ENCODE assay signal across 8 cellular contexts in the genomic region with DNA sequence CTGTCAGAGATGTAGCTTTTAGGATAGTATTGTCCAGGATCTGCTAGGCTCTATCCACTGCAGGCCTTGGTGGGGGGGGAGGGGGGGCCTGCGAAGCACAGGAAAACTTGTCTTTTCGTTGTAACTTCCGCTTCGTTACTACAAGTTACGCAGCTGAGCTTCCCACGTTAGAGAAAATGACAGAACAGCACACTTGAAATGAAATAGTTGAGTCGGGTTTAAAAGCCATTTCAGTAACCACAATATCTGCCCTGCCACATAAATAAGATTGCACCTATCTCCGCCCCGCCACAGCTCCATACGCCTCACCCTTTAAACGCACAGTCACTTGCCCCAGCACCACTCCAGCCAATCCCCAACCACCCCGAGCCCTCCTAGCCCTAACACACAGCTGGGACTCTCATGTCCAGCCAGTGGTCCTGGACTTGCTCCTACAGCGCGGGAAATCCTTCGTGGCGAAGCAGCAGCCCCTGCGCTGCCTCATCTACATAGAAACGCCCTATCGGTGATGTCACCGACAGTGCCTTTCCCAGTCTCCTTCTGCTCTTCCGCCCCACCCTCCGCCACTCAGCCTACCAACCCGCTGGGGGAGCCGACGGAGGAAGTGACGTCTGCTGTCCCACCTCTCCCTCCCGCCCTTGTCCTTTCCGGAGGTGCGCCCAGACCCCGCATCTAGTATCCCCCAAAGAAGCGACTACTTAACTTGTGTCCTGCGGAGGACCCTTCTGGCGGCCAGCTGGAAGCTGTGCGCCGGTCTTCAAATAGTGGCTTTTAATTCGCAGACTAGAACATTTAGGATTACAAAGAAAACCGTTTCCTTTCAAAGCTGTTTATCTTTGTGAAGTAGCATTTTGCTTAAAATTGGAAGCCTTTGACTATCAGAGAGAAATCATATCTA. TPM values are rescaled to one million over a fixed set of nuclear protein-coding genes. Genes with fewer than 3 reads are reported as not detected.
DNase-seq lines count a peak whose midpoint lies in the region; ATAC-seq, FAIRE-seq and TF ChIP-seq lines count a peak whose summit lies in the region.
"Not testable (repeated sequence)": the region's sequence is repeated elsewhere in the genome, so short reads cannot be mapped to it uniquely, and the experiment has no call there.

No MANE protein-coding gene starts in this region.

- not testable (repeated sequence) for TF ChIP-seq RAD21 in HepG2 (CRISPR knock-in tag; IDR thresholded peaks at IDR 0.05)

- H3K4me3 ChIP-seq in BE2C (ENCODE audit: low read depth, low read length), result peak overlapping the region; percentile 49
- H3K4me3 ChIP-seq in HepG2 (replicated peaks in 1 of 3; ENCODE audit: insufficient read depth in 1 of 3, low read depth in 2 of 3, low read length in 3 of 3), result not testable (repeated sequence)

- not testable (repeated sequence) for H3K36me3 Mint-ChIP-seq in activated CD8-positive, alpha-beta memory T cell treated with anti-CD3 and anti-CD28 coated beads, Interleukin-2, amount 10 ng/mL, durations not matched to agents 7 days and 5 days

- not testable (repeated sequence) for TF ChIP-seq CTCF in BE2C (IDR thresholded peaks at IDR 0.05; ENCODE audit: low read depth, low read length); HepG2 (CRISPR knock-in tag; IDR thresholded peaks at IDR 0.05)

- H3K36me3 ChIP-seq in BE2C; HepG2 (replicated peaks in 1 of 2; ENCODE audit: control insufficient read depth in 1 of 2, insufficient read depth in 2 of 2, low read length in 2 of 2): not testable (repeated sequence)

- H3K27ac Mint-ChIP-seq in activated CD8-positive, alpha-beta memory T cell treated with anti-CD3 and anti-CD28 coated beads, Interleukin-2, amount 10 ng/mL, durations not matched to agents 7 days and 5 days, result peak overlapping the region; percentile 99

- H3K27me3 ChIP-seq in BE2C; HepG2 (ENCODE audit: control insufficient read depth in 1 of 2, insufficient read depth in 2 of 2, low read length in 2 of 2): not testable (repeated sequence)

- H3K79me2 ChIP-seq in HepG2 (ENCODE audit: insufficient read depth, low read length), result not testable (repeated sequence)

- BruUV-seq in HepG2 (replicated peaks; lab: Mats Ljungman, UMichigan), result not testable (repeated sequence)

- H3K4me1 Mint-ChIP-seq in activated CD8-positive, alpha-beta memory T cell treated with anti-CD3 and anti-CD28 coated beads, Interleukin-2, amount 10 ng/mL, durations not matched to agents 7 days and 5 days, result peaks cover 26% of the 10 kb centered on the region

- H3K4me1 ChIP-seq in BE2C, result not testable (repeated sequence)
- H3K4me1 ChIP-seq in HepG2 (ENCODE audit: insufficient read depth, low read length), result peaks cover 18% of the 10 kb centered on the region

- FAIRE-seq in HepG2 (lab: Jason Lieb, UNC), result not testable (repeated sequence)

- H3K4me3 Mint-ChIP-seq in activated CD8-positive, alpha-beta memory T cell treated with anti-CD3 and anti-CD28 coated beads, Interleukin-2, amount 10 ng/mL, durations not matched to agents 7 days and 5 days, result peak overlapping the region; percentile 77

- not testable (repeated sequence) for H2AFZ ChIP-seq in HepG2 (ENCODE audit: low read length)

- not testable (repeated sequence) for TF ChIP-seq EP300 in HepG2 (IDR thresholded peaks at IDR 0.05; ENCODE audit: low read depth in 2 of 2, low read length in 2 of 2); HepG2 (CRISPR knock-in tag; IDR thresholded peaks at IDR 0.05; ENCODE audit: borderline replicate concordance)

- in situ Hi-C loops in HepG2 (cut with HindIII; ENCODE audit: extremely low pct_ligation_motif_present, low pct_unique_long_range_greater_than_20kb), result not testable (repeated sequence)

- DNase-seq in BE2C (peak; percentile 83), NOMO-1 treated with DMSO at 0.1 percent for 48 hours (lab: John Stamatoyannopoulos, UW; ENCODE audit: unreplicated experiment) (peak; percentile 75), HepG2 (ENCODE audit: low spot score) (peak; percentile 52)
- peak; percentile 78 for DNase-seq in activated CD8-positive, alpha-beta memory T cell treated with anti-CD3 and anti-CD28 coated beads, Interleukin-2, amount 10 ng/mL, durations not matched to agents 7 days and 5 days
- DNase-seq in effector CD8-positive, alpha-beta T cell (lab: John Stamatoyannopoulos, UW), result peak; percentile 46
- DNase-seq in stimulated activated CD4-positive, alpha-beta T cell treated with anti-CD3 and anti-CD28 coated beads, Interleukin-1b, Interleukin-23, amount 100 ng/mL, for 24 hours (ENCODE audit: low read depth in 4 of 4, low spot score in 1 of 4), result peak; percentile 31 to 71 (median 54)

- 28% methylated on average over 26 of the region's 37 CpGs for WGBS in HepG2 (ENCODE audit: low lambda C conversion rate)

- ATAC-seq in GM19324 (IDR thresholded peaks at IDR 0.05; ENCODE audit: low FRiP score, unreplicated experiment) (peak; percentile 89), HG03280 (IDR thresholded peaks at IDR 0.05; ENCODE audit: unreplicated experiment) (peak; percentile 89), HepG2 (peak; percentile 89)
- ATAC-seq in activated CD8-positive, alpha-beta memory T cell treated with anti-CD3 and anti-CD28 coated beads, Interleukin-2, amount 10 ng/mL, durations not matched to agents 7 days and 5 days, result peak; percentile 86

- intact Hi-C loops in HepG2 (cut with micrococcal nuclease; ENCODE audit: unreplicated experiment), result not testable (repeated sequence)

- H3K4me2 ChIP-seq in HepG2 (ENCODE audit: low read depth, low read length), result peak overlapping the region; percentile 32

- H3K9me3 ChIP-seq in BE2C; HepG2 (ENCODE audit: low read length): not testable (repeated sequence)

- not testable (repeated sequence) for H4K20me1 ChIP-seq in HepG2 (ENCODE audit: insufficient read depth, low read length)

- H3K27me3 Mint-ChIP-seq in activated CD8-positive, alpha-beta memory T cell treated with anti-CD3 and anti-CD28 coated beads, Interleukin-2, amount 10 ng/mL, durations not matched to agents 7 days and 5 days, result not testable (repeated sequence)

- CTCF ChIA-PET in activated CD8-positive, alpha-beta memory T cell treated with anti-CD3 and anti-CD28 coated beads, Interleukin-2, amount 10 ng/mL, durations not matched to agents 7 days and 5 days (lab: Charles Lee); HepG2 (lab: Yijun Ruan, JAX; ENCODE audit: low intra/inter-chr PET ratio, low total read pairs): not testable (repeated sequence)

- H3K9me3 Mint-ChIP-seq in activated CD8-positive, alpha-beta memory T cell treated with anti-CD3 and anti-CD28 coated beads, Interleukin-2, amount 10 ng/mL, durations not matched to agents 7 days and 5 days (ENCODE audit: low read depth), result not testable (repeated sequence)

- POLR2A ChIA-PET in HepG2 (lab: Yijun Ruan, JAX), result interaction anchor here (0.8 kb wide), 1 partner anchor 14 kb away, joined by 5 read pairs; no protein-coding TSS in a partner anchor

- H3K27ac ChIP-seq in HepG2 (ENCODE audit: extremely low read length, insufficient read depth, low read length), result not testable (repeated sequence)

- peak; percentile 54 to 89; a peak in 3 of 4 replicates for TF ChIP-seq POLR2A in HepG2 (IDR thresholded peaks at IDR 0.05; ENCODE audit: insufficient read depth in 1 of 2, low read depth in 2 of 2, low read length in 2 of 2)

- not testable (repeated sequence) for H3K9ac ChIP-seq in HepG2 (ENCODE audit: insufficient read depth, low read depth, low read length)

TF ChIP-seq in HepG2, 621 proteins besides CTCF, POLR2A, EP300 and RAD21 (continues in another document):
- TF ChIP-seq TFDP2 (CRISPR knock-in tag; IDR thresholded peaks at IDR 0.05) (peak; percentile 60; the same call in 1 of the 2 replicates), ATF1 (CRISPR knock-in tag; IDR thresholded peaks at IDR 0.05) (peak; percentile 26; the same call in 1 of the 2 replicates), ZNF143 (CRISPR knock-in tag; IDR thresholded peaks at IDR 0.05) (peak; percentile 74)

RNA-seq across cellular contexts. Expression of gene PPIAL4F, which starts 46.2 kb away (rescaled TPM):
- polyA plus RNA-seq in BE2C (2012; ENCODE audit: insufficient read depth, insufficient read length, low read depth), result not detected
- total RNA-seq in activated CD8-positive, alpha-beta memory T cell treated with anti-CD3 and anti-CD28 coated beads, Interleukin-2, amount 10 ng/mL, durations not matched to agents 7 days and 5 days, result not detected
- total RNA-seq in HepG2 (2016; rRNA removed; fragmentation: Illumina TruSeq; extraction: Trizol), result not detected in 2 replicates
- not detected in 2 replicates for total RNA-seq in HepG2 (2016; cell fraction: cytosol; rRNA removed; fragmentation: Illumina TruSeq; extraction: Trizol; ENCODE audit: low read depth)
- total RNA-seq in HepG2 (2016; cell fraction: insoluble cytoplasmic fraction; rRNA removed; fragmentation: Illumina TruSeq; extraction: Trizol), result not detected in 2 replicates
- not detected in 2 replicates for total RNA-seq in HepG2 (2016; cell fraction: membrane; rRNA removed; fragmentation: Illumina TruSeq; extraction: Trizol)
- total RNA-seq in HepG2 (2016; cell fraction: nucleus; rRNA removed; fragmentation: Illumina TruSeq; extraction: Trizol), result not detected in 2 replicates
- not detected in 2 replicates for polyA plus RNA-seq in HepG2 (2011; rRNA removed)
- polyA plus RNA-seq in HepG2 (2011; cell fraction: cytosol; rRNA removed), result not detected in 2 replicates
- not detected in 2 replicates for polyA plus RNA-seq in HepG2 (2011; cell fraction: nucleus; rRNA removed)
- polyA plus RNA-seq in HepG2 (2012), result not detected in 2 replicates
- polyA plus RNA-seq in HepG2 (2016; cell fraction: cytosol; fragmentation: Illumina TruSeq; extraction: Trizol; ENCODE audit: low read depth), result not detected in 2 replicates
- not detected in 2 replicates for polyA plus RNA-seq in HepG2 (2016; cell fraction: insoluble cytoplasmic fraction; fragmentation: Illumina TruSeq; extraction: Trizol; ENCODE audit: low read depth)
- not detected in 2 replicates for polyA plus RNA-seq in HepG2 (2016; cell fraction: membrane; fragmentation: Illumina TruSeq; extraction: Trizol; ENCODE audit: low read depth)
- not detected in 2 replicates for polyA plus RNA-seq in HepG2 (2016; cell fraction: nucleus; fragmentation: Illumina TruSeq; extraction: Trizol; ENCODE audit: insufficient read depth, low read depth)
- not detected in 2 replicates for polyA minus RNA-seq in HepG2 (2011; rRNA and poly(A)+ RNA removed; ENCODE audit: low replicate concordance)
- not detected in 2 replicates for polyA minus RNA-seq in HepG2 (2011; cell fraction: cytosol; rRNA and poly(A)+ RNA removed)
- not detected in 2 replicates for polyA minus RNA-seq in HepG2 (2011; cell fraction: nucleus; rRNA and poly(A)+ RNA removed)
